ENCODE assay signal across 15 cellular contexts in the genomic region with DNA sequence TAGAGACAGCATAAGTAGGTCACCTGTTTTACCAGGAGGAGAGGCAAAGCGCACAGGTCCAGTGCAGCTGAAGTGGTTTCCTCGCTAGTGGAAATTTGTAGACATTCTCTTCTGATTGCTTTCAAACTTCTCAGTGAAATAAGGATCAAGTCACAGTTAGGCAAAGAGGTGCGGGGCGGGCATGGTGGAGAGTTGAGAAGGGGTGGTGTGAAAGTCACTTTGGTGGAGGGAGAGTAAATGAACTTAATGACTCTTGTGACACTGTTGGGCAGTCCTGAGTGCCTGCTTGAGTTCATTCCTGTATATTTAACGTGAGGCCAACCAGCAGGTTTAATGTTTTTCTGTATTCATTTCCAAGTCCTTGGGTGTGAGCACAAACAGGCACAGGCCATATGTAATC.
DNase-seq lines count a peak whose midpoint lies in the region; ATAC-seq and TF ChIP-seq lines count a peak whose summit lies in the region.
"Had no signal": no experiment of that assay in that cellular context is flagged by ENCODE, and none has a peak within 500 bp of the region (broad histone marks: within the 10 kb centered on the region; RNA-seq: fewer than 3 reads in every experiment).

No MANE protein-coding gene starts in this region.

- no peaks in the 10 kb centered on the region for H3K27me3 Mint-ChIP-seq in HFFc6 (ENCODE audit: insufficient read depth)
- H3K27me3 Mint-ChIP-seq: CD8-positive, alpha-beta memory T cell had no signal

- H3K27ac Mint-ChIP-seq in HFFc6, result no peak overlapping the region
- H3K27ac Mint-ChIP-seq: CD8-positive, alpha-beta memory T cell had no signal

- TF ChIP-seq CTCF in left lung (IDR thresholded peaks at IDR 0.05) (no peak), HFFc6 (IDR thresholded peaks at IDR 0.05) (no peak)

- no peak overlapping the region for H3K4me3 Mint-ChIP-seq in HFFc6
- H3K4me3 Mint-ChIP-seq: CD8-positive, alpha-beta memory T cell had no signal

- intact Hi-C loops in left lung (cut with DNase I), result no loop called here

- peaks cover 40% of the 10 kb centered on the region for H3K9me3 Mint-ChIP-seq in HFFc6

- H3K4me1 ChIP-seq in left lung, result no peaks in the 10 kb centered on the region
- H3K4me1 ChIP-seq: BLaER1 had no signal

- no peaks in the 10 kb centered on the region for H3K27me3 ChIP-seq in left lung
- H3K27me3 ChIP-seq: BLaER1 had no signal

- H3K4me1 Mint-ChIP-seq in HFFc6 (ENCODE audit: low read depth), result peaks cover 14% of the 10 kb centered on the region; the same call in 1 of the 2 replicates
- H3K4me1 Mint-ChIP-seq: CD8-positive, alpha-beta memory T cell had no signal

- H3K36me3 ChIP-seq in left lung, result no peaks in the 10 kb centered on the region
- H3K36me3 ChIP-seq: BLaER1 had no signal

- no peak overlapping the region for H3K4me3 ChIP-seq in left lung
- H3K4me3 ChIP-seq: BLaER1 had no signal

- DNase-seq in NCI-H748 (lab: John Stamatoyannopoulos, UW; ENCODE audit: unreplicated experiment) (peak; percentile 54), NCI-H748 treated with DMSO at 0.1 percent for 48 hours (lab: John Stamatoyannopoulos, UW) (no peak), NCI-H510A (lab: John Stamatoyannopoulos, UW) (peak; percentile 9), left lung (peak in 1 of 2 donors; percentile 54), NCI-H1092 treated with DMSO at 0.1 percent for 48 hours (lab: John Stamatoyannopoulos, UW) (no peak), HFFc6 (no peak), NCI-H524 (lab: John Stamatoyannopoulos, UW) (no peak)
- DNase-seq: 8988T; AML-193; CD8-positive, alpha-beta memory T cell; DMS53; GF-D8; HCEC 1CT; IMR-90 had no signal

- H3K36me3 Mint-ChIP-seq in HFFc6 (ENCODE audit: low read depth), result peaks cover 10% of the 10 kb centered on the region; the same call in 1 of the 2 replicates
- H3K36me3 Mint-ChIP-seq: CD8-positive, alpha-beta memory T cell had no signal

- H3K9me3 ChIP-seq in left lung, result peaks cover 0 to 20% of the 10 kb centered on the region in 2 donors

- H3K27ac ChIP-seq in left lung, result no peak overlapping the region
- H3K27ac ChIP-seq: BLaER1 had no signal

- ATAC-seq in left lung, result peak; percentile 95

Comparison
In these comparisons a context has a peak if more than half of its experiments do, and no peak if none do; other contexts are left out.
1. DNase-seq: peak in NCI-H748 (single experiment) and NCI-H510A (single experiment); none in NCI-H748 treated with DMSO at 0.1 percent for 48 hours (single experiment), NCI-H1092 treated with DMSO at 0.1 percent for 48 hours (single experiment), HFFc6 (single experiment) and NCI-H524 (0 of 2).